11 cellular contexts compared by ENCODE assay signal in the genomic region with DNA sequence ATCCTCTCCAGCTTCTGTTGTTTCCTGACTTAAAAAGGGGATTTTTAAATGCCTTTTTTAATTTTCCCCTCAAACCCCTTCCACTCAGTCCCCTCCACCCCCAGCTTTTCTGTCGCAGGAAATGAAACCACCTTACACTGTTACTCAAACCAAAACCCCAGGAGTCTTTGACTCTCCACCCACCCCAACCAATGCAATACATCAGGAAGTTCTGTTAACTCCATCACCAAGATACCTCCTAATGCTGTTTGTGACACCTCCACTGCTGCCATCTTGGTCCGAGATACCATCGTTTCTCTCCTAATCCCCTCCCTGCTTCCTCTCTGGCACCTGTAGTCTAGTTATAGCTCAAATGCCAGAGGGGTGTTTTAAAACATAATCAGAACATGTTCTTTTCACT. TPM values are rescaled to one million over a fixed set of nuclear protein-coding genes. Genes with fewer than 3 reads are reported as not detected.
DNase-seq lines count a peak whose midpoint lies in the region; ATAC-seq and TF ChIP-seq lines count a peak whose summit lies in the region.
"Had no signal": no experiment of that assay in that cellular context is flagged by ENCODE, and none has a peak within 500 bp of the region (broad histone marks: within the 10 kb centered on the region; RNA-seq: fewer than 3 reads in every experiment).

No MANE protein-coding gene starts in this region.

- H3K36me3 ChIP-seq in neutrophil, result no peaks in the 10 kb centered on the region
- H3K36me3 ChIP-seq in prostate gland, result no peaks in the 10 kb centered on the region

- no peaks in the 10 kb centered on the region for H3K4me1 Mint-ChIP-seq in osteocyte (ENCODE audit: unreplicated experiment)

- H3K4me3 Mint-ChIP-seq in osteocyte (ENCODE audit: unreplicated experiment), result no peak overlapping the region

- ATAC-seq in GM18511 (IDR thresholded peaks at IDR 0.05; ENCODE audit: unreplicated experiment) (peak; percentile 98), GM21515 (IDR thresholded peaks at IDR 0.05; ENCODE audit: unreplicated experiment) (peak; percentile 89), HG03469 (IDR thresholded peaks at IDR 0.05; ENCODE audit: unreplicated experiment) (peak; percentile 95)

- peaks cover 35 to 45% of the 10 kb centered on the region in 2 experiments for H3K4me1 ChIP-seq in neutrophil (ENCODE audit: control insufficient read depth in 1 of 2, insufficient read depth in 1 of 2, low read depth in 1 of 2, low read length in 1 of 2)
- H3K4me1 ChIP-seq in prostate gland (replicated peaks), result no peaks in the 10 kb centered on the region

- TF ChIP-seq POLR2A in prostate gland (IDR thresholded peaks at IDR 0.05), result no peak

- H3K36me3 Mint-ChIP-seq in osteocyte (ENCODE audit: unreplicated experiment), result no peaks in the 10 kb centered on the region

- TF ChIP-seq CTCF in neutrophil (IDR thresholded peaks at IDR 0.05) (no peak), prostate gland (IDR thresholded peaks at IDR 0.05) (no peak), osteocyte (IDR thresholded peaks at IDR 0.05) (no peak)

- H3K9me3 ChIP-seq in neutrophil, result peaks cover 5% of the 10 kb centered on the region
- H3K9me3 ChIP-seq in prostate gland, result no peaks in the 10 kb centered on the region

- no peak overlapping the region for H3K27ac Mint-ChIP-seq in osteocyte (ENCODE audit: unreplicated experiment)

- H3K9me3 Mint-ChIP-seq in osteocyte (ENCODE audit: unreplicated experiment), result no peaks in the 10 kb centered on the region

- 88% methylated on average over 3 of the region's 3 CpGs for WGBS in prostate gland

- H3K27ac ChIP-seq in neutrophil, result peak overlapping the region; percentile 50
- no peak overlapping the region for H3K27ac ChIP-seq in prostate gland

- H3K4me3 ChIP-seq in neutrophil (ENCODE audit: low read depth in 1 of 2, low read length in 1 of 2) (no peak overlapping the region), prostate gland (no peak overlapping the region)

- intact Hi-C loops in prostate gland (cut with DNase I), result no loop called here

- no peaks in the 10 kb centered on the region for H3K27me3 ChIP-seq in neutrophil
- no peaks in the 10 kb centered on the region for H3K27me3 ChIP-seq in prostate gland (replicated peaks; ENCODE audit: insufficient read depth)

- DNase-seq in AG20443 (ENCODE audit: low spot score), result no peak
- DNase-seq in prostate gland (ENCODE audit: low spot score), result no peak
- DNase-seq in osteocyte (ENCODE audit: extremely low spot score, unreplicated experiment), result no peak
- DNase-seq in NCI-H510A (lab: John Stamatoyannopoulos, UW), result no peak
- DNase-seq: islet precursor cell, NCI-H1048, SW 1271 had no signal

- peaks cover 7% of the 10 kb centered on the region for H3K27me3 Mint-ChIP-seq in osteocyte (ENCODE audit: unreplicated experiment)

RNA-seq across cellular contexts. Expression of gene CPM, which starts 25.4 kb away (rescaled TPM):
- total RNA-seq in prostate gland (10 to 100 TPM; 68.4 TPM), osteocyte (0.21 and 1.0 TPM in 2 replicates)

Comparison
In these comparisons a context has a peak if more than half of its experiments do, and no peak if none do; other contexts are left out.
1. RNA of gene CPM, which starts 25.4 kb away (total RNA-seq): 68.4 TPM in prostate gland; 0.21 to 1.0 TPM in osteocyte; every median in the first group is over 10 times any median in the second.
2. Peak in every context shown above with its lines, with median percentiles within 50 percentile points of each other: ATAC-seq.